ENCODE assay signal across 1 cellular context in the genomic region with DNA sequence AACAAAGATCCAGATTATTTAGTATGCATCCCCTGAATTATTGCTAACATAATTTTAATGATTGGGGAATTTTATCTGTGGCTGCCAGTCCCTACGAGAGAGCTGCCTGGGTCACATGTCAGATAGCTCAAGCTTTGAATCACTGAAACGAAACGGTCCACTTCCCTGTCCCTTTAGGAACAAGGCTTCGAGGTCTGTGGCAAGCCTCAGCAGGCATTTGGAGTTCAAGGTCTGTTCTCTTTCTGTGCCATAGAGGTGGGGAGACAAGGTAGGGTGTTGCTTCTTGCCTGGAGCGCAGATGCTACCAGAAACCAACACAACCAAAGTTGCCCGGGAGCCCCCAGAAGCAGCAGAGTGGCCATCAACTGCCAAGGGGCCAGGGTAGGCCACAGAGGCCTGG.
TF ChIP-seq lines count a peak whose summit lies in the region.

No MANE protein-coding gene starts in this region.

TF ChIP-seq in GM12878, 131 proteins besides CTCF, POLR2A, EP300 and RAD21 (continued from another document):
- TF ChIP-seq, protein P1, sequence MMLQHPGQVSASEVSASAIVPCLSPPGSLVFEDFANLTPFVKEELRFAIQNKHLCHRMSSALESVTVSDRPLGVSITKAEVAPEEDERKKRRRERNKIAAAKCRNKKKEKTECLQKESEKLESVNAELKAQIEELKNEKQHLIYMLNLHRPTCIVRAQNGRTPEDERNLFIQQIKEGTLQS (IDR thresholded peaks at IDR 0.05; ENCODE audit: borderline replicate concordance, extremely low read depth, low read depth, low read length), result no peak
- TF ChIP-seq IKZF2 (IDR thresholded peaks at IDR 0.05) (peak; percentile 22 to 39; a peak in 1 of 4 replicates), POLR2AphosphoS5 (IDR thresholded peaks at IDR 0.05; ENCODE audit: low read length) (no peak), RAD51 (IDR thresholded peaks at IDR 0.05) (peak; percentile 30; the same call in 1 of the 2 replicates), POLR2AphosphoS2 (IDR thresholded peaks at IDR 0.05; ENCODE audit: low read depth, low read length) (peak; percentile 53; the same call in 1 of the 2 replicates), YBX1 (IDR thresholded peaks at IDR 0.05) (no peak), MTA3 (IDR thresholded peaks at IDR 0.05; ENCODE audit: borderline replicate concordance, low read length) (no peak), STAT3 (IDR thresholded peaks at IDR 0.05; ENCODE audit: low read depth, low read length) (no peak), BMI1 (IDR thresholded peaks at IDR 0.05; ENCODE audit: borderline replicate concordance) (no peak), SIX5 (IDR thresholded peaks at IDR 0.05; ENCODE audit: low read depth, low read length, severe bottlenecking) (no peak), STAT1 (conservative IDR thresholded peaks at IDR 0.05) (no peak), SMARCA5 (IDR thresholded peaks at IDR 0.05) (no peak), IKZF1 (conservative IDR thresholded peaks at IDR 0.05) (peak; percentile 35; the same call in 1 of the 2 replicates), RBBP5 (conservative IDR thresholded peaks at IDR 0.05) (no peak), MEF2A (IDR thresholded peaks at IDR 0.05; ENCODE audit: insufficient read depth, low read depth, low read length) (no peak), NRF1 (conservative IDR thresholded peaks at IDR 0.05; ENCODE audit: low read depth, low read length) (no peak), NR2F1 (conservative IDR thresholded peaks at IDR 0.05) (no peak), SMC3 (IDR thresholded peaks at IDR 0.05; ENCODE audit: borderline replicate concordance, low read length) (no peak)
- TF ChIP-seq, protein P2, sequence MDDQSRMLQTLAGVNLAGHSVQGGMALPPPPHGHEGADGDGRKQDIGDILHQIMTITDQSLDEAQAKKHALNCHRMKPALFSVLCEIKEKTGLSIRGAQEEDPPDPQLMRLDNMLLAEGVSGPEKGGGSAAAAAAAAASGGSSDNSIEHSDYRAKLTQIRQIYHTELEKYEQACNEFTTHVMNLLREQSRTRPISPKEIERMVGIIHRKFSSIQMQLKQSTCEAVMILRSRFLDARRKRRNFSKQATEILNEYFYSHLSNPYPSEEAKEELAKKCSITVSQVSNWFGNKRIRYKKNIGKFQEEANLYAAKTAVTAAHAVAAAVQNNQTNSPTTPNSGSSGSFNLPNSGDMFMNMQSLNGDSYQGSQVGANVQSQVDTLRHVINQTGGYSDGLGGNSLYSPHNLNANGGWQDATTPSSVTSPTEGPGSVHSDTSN (IDR thresholded peaks at IDR 0.05; ENCODE audit: insufficient replicate concordance, low read depth, low read length), result no peak
- TF ChIP-seq, protein P3, sequence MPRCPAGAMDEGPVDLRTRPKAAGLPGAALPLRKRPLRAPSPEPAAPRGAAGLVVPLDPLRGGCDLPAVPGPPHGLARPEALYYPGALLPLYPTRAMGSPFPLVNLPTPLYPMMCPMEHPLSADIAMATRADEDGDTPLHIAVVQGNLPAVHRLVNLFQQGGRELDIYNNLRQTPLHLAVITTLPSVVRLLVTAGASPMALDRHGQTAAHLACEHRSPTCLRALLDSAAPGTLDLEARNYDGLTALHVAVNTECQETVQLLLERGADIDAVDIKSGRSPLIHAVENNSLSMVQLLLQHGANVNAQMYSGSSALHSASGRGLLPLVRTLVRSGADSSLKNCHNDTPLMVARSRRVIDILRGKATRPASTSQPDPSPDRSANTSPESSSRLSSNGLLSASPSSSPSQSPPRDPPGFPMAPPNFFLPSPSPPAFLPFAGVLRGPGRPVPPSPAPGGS (IDR thresholded peaks at IDR 0.05; ENCODE audit: borderline replicate concordance, insufficient read depth, low read depth, low read length, poor library complexity, severe bottlenecking), result no peak
- TF ChIP-seq, protein P4, sequence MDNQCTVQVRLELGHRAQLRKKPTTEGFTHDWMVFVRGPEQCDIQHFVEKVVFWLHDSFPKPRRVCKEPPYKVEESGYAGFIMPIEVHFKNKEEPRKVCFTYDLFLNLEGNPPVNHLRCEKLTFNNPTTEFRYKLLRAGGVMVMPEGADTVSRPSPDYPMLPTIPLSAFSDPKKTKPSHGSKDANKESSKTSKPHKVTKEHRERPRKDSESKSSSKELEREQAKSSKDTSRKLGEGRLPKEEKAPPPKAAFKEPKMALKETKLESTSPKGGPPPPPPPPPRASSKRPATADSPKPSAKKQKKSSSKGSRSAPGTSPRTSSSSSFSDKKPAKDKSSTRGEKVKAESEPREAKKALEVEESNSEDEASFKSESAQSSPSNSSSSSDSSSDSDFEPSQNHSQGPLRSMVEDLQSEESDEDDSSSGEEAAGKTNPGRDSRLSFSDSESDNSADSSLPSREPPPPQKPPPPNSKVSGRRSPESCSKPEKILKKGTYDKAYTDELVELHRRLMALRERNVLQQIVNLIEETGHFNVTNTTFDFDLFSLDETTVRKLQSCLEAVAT (IDR thresholded peaks at IDR 0.05), result no peak
- TF ChIP-seq, protein P5, sequence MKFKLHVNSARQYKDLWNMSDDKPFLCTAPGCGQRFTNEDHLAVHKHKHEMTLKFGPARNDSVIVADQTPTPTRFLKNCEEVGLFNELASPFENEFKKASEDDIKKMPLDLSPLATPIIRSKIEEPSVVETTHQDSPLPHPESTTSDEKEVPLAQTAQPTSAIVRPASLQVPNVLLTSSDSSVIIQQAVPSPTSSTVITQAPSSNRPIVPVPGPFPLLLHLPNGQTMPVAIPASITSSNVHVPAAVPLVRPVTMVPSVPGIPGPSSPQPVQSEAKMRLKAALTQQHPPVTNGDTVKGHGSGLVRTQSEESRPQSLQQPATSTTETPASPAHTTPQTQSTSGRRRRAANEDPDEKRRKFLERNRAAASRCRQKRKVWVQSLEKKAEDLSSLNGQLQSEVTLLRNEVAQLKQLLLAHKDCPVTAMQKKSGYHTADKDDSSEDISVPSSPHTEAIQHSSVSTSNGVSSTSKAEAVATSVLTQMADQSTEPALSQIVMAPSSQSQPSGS (IDR thresholded peaks at IDR 0.05; ENCODE audit: low read length), result no peak
- TF ChIP-seq, protein P6, sequence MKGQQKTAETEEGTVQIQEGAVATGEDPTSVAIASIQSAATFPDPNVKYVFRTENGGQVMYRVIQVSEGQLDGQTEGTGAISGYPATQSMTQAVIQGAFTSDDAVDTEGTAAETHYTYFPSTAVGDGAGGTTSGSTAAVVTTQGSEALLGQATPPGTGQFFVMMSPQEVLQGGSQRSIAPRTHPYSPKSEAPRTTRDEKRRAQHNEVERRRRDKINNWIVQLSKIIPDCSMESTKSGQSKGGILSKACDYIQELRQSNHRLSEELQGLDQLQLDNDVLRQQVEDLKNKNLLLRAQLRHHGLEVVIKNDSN (IDR thresholded peaks at IDR 0.05; ENCODE audit: borderline replicate concordance, extremely low read length, insufficient read depth, low read depth, low read length), result no peak
- TF ChIP-seq, protein P7, sequence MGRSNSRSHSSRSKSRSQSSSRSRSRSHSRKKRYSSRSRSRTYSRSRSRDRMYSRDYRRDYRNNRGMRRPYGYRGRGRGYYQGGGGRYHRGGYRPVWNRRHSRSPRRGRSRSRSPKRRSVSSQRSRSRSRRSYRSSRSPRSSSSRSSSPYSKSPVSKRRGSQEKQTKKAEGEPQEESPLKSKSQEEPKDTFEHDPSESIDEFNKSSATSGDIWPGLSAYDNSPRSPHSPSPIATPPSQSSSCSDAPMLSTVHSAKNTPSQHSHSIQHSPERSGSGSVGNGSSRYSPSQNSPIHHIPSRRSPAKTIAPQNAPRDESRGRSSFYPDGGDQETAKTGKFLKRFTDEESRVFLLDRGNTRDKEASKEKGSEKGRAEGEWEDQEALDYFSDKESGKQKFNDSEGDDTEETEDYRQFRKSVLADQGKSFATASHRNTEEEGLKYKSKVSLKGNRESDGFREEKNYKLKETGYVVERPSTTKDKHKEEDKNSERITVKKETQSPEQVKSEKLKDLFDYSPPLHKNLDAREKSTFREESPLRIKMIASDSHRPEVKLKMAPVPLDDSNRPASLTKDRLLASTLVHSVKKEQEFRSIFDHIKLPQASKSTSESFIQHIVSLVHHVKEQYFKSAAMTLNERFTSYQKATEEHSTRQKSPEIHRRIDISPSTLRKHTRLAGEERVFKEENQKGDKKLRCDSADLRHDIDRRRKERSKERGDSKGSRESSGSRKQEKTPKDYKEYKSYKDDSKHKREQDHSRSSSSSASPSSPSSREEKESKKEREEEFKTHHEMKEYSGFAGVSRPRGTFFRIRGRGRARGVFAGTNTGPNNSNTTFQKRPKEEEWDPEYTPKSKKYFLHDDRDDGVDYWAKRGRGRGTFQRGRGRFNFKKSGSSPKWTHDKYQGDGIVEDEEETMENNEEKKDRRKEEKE (IDR thresholded peaks at IDR 0.05), result no peak
